20 cellular contexts compared by ENCODE assay signal in the genomic region with DNA sequence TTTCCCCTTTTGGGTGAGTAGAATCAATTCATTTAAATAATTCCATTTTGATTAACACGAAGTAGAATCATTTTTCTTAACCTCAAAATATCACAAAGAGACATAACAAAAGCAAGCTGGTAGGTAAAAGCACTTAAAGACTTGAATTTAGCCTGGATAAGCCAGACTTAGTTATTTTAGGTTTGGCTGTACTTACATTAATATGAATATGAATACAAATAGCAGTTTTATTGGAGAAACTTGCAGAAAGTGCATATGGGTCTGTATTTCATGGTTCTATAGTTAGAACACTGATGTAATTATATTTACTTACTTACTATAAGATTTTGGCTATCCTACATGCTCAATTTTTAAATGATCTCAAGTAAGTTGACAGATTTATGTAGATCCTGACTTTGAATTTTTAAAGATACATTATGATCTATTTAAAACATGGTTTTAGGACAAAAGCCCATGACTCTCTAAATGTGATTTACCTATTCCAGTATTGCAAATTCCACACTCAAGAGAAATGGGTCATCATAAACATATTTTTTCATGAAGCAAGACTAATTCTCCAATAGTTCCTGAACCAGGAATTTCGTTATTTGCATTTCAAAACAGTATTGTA.
DNase-seq lines count a peak whose midpoint lies in the region; ATAC-seq and TF ChIP-seq lines count a peak whose summit lies in the region.
"Had no signal": no experiment of that assay in that cellular context is flagged by ENCODE, and none has a peak within 500 bp of the region (broad histone marks: within the 10 kb centered on the region; RNA-seq: fewer than 3 reads in every experiment).

No MANE protein-coding gene starts in this region.

- H3K27ac ChIP-seq in HUES48 (ENCODE audit: low read depth, low read length) (peak overlapping the region; percentile 56), SK-N-MC (peak overlapping the region; percentile 64), iPS-18a (ENCODE audit: low read length) (no peak overlapping the region), adrenal gland (no peak overlapping the region)
- H3K27ac ChIP-seq: GM23248 had no signal

- H3K9me3 ChIP-seq in HUES48 (ENCODE audit: control insufficient read depth, insufficient read depth, low read length) (no peaks in the 10 kb centered on the region), SK-N-MC (ENCODE audit: low read depth, low read length) (peaks cover 6% of the 10 kb centered on the region; the same call in 1 of the 2 replicates), iPS-18a (ENCODE audit: control insufficient read depth, low read depth, low read length) (no peaks in the 10 kb centered on the region), adrenal gland (replicated peaks in 1 of 3) (no peaks in the 10 kb centered on the region)
- H3K9me3 ChIP-seq: BE2C had no signal

- WGBS in adrenal gland, 4 donors: 63 to 77% (median 74%) methylated on average over 2 of the region's 2 CpGs

- peaks cover 37% of the 10 kb centered on the region for H3K4me1 ChIP-seq in HUES48 (ENCODE audit: control insufficient read depth, insufficient read depth, low read length)
- H3K4me1 ChIP-seq in iPS-18a (ENCODE audit: control insufficient read depth, low read depth, low read length): peaks cover 11% of the 10 kb centered on the region
- H3K4me1 ChIP-seq in adrenal gland (replicated peaks in 1 of 2): no peaks in the 10 kb centered on the region
- H3K4me1 ChIP-seq: BE2C had no signal

- H3K27me3 ChIP-seq in HUES48 (ENCODE audit: control insufficient read depth, insufficient read depth, low read length): no peaks in the 10 kb centered on the region
- no peaks in the 10 kb centered on the region for H3K27me3 ChIP-seq in iPS-18a (ENCODE audit: control insufficient read depth, insufficient read depth, low read length)
- H3K27me3 ChIP-seq in adrenal gland: no peaks in the 10 kb centered on the region
- H3K27me3 ChIP-seq: BE2C had no signal

- H3K9ac ChIP-seq in HUES48 (ENCODE audit: low read depth, low read length) (no peak overlapping the region), SK-N-MC (ENCODE audit: insufficient read length) (no peak overlapping the region), iPS-18a (ENCODE audit: low read length) (no peak overlapping the region)
- H3K9ac ChIP-seq: GM23248 had no signal

- DNase-seq in SK-N-MC (ENCODE audit: low read depth, low spot score) (no peak), adrenal gland (no peak), middle frontal gyrus (ENCODE audit: extremely low spot score, low spot score) (no peak)
- DNase-seq: BE2C; C1 segment of cervical spinal cord; CD4-positive, CD25-positive, alpha-beta regulatory T cell; CD8-positive, alpha-beta memory T cell; COR-L47; DMS 273 treated with DMSO at 0.1 percent for 48 hours; DMS53; DND-41; EL; GM23248; H7; HFFc6 had no signal

- TF ChIP-seq CTCF in adrenal gland (IDR thresholded peaks at IDR 0.05): no peak

- intact Hi-C loops in adrenal gland (cut with DNase I): no loop called here

- H3K36me3 ChIP-seq in HUES48 (ENCODE audit: control insufficient read depth, insufficient read depth, low read length) (no peaks in the 10 kb centered on the region), SK-N-MC (ENCODE audit: insufficient read depth, low read length) (no peaks in the 10 kb centered on the region), iPS-18a (ENCODE audit: control insufficient read depth, low read depth, low read length) (no peaks in the 10 kb centered on the region), adrenal gland (replicated peaks in 1 of 2) (no peaks in the 10 kb centered on the region)
- H3K36me3 ChIP-seq: BE2C had no signal

- no peak for ATAC-seq in GM19023 (IDR thresholded peaks at IDR 0.05; ENCODE audit: unreplicated experiment)
- ATAC-seq: GM12878, HCT116 had no signal

- H3K4me3 ChIP-seq in HUES48 (ENCODE audit: low read depth, low read length): no peak overlapping the region
- H3K4me3 ChIP-seq in SK-N-MC: peak overlapping the region; percentile 0; the same call in 1 of the 2 replicates
- peak overlapping the region; percentile 6 for H3K4me3 ChIP-seq in iPS-18a (ENCODE audit: low read length)
- no peak overlapping the region for H3K4me3 ChIP-seq in adrenal gland
- H3K4me3 ChIP-seq: GM12878, GM23248 had no signal

- no peak for TF ChIP-seq POLR2A in adrenal gland (IDR thresholded peaks at IDR 0.05)

Comparison
In these comparisons a context has a peak if more than half of its experiments do, and no peak if none do; other contexts are left out.
1. H3K27ac ChIP-seq: peak in HUES48 (single experiment) and SK-N-MC (single experiment); none in iPS-18a (single experiment) and adrenal gland (0 of 5).
2. H3K4me3 ChIP-seq: peak in SK-N-MC (single experiment) and iPS-18a (single experiment); none in HUES48 (single experiment) and adrenal gland (0 of 4).